In genomic region chr9:136109351-136110081, GRCh38 we compare ENCODE assay signal across 8 cellular contexts. TPM values are rescaled to one million over a fixed set of nuclear protein-coding genes. Genes with fewer than 3 reads are reported as not detected.
DNase-seq lines count a peak whose midpoint lies in the region; TF ChIP-seq lines count a peak whose summit lies in the region.

No MANE protein-coding gene starts in this region.

- H3K4me2 ChIP-seq in H9 (ENCODE audit: insufficient read depth, insufficient read length, low read length), result peak overlapping the region; percentile 35

- DNase-seq in H9 (peak; percentile 90), M059J (ENCODE audit: low read depth) (peak; percentile 88), SHP77 treated with DMSO at 0.1 percent for 48 hours (lab: John Stamatoyannopoulos, UW) (peak; percentile 83), activated gamma-delta T cell (lab: John Stamatoyannopoulos, UW) (peak; percentile 92), foreskin fibroblast (peak; percentile 93 to 97), non-pigmented ciliary epithelial cell (ENCODE audit: low read depth) (peak; percentile 31), substantia nigra (lab: John Stamatoyannopoulos, UW) (peak; percentile 62 to 97 (median 90))

- no peaks in the 10 kb centered on the region for H3K36me3 ChIP-seq in ES-I3 (ENCODE audit: insufficient read depth, low read length)

- no peak overlapping the region for H3T11ph ChIP-seq in H9 (ENCODE audit: low read length)

- no peaks in the 10 kb centered on the region for H3K79me2 ChIP-seq in H9 (ENCODE audit: insufficient read depth, low read length)

- H3K79me1 ChIP-seq in H9 (ENCODE audit: insufficient read depth, low read depth, low read length, poor library complexity, severe bottlenecking), result no peaks in the 10 kb centered on the region

- no peaks in the 10 kb centered on the region for H3K23me2 ChIP-seq in H9 (ENCODE audit: insufficient read length, low read depth, low read length, poor library complexity, severe bottlenecking)

- no peak overlapping the region for H3K23ac ChIP-seq in H9 (ENCODE audit: insufficient read length, low read depth, low read length)

- H3K9me3 ChIP-seq in ES-I3 (ENCODE audit: control insufficient read depth, insufficient read depth, low read length) (no peaks in the 10 kb centered on the region), H9 (ENCODE audit: control insufficient read depth, low read depth, low read length) (no peaks in the 10 kb centered on the region)

- peak overlapping the region; percentile 49 for H3K9ac ChIP-seq in ES-I3 (ENCODE audit: low read depth, low read length)
- H3K9ac ChIP-seq in H9 (ENCODE audit: extremely low read depth, insufficient read length, low read length), result no peak overlapping the region

- peak overlapping the region; percentile 53 to 68 for H3K4me3 Mint-ChIP-seq in H9

- H3K4me1 Mint-ChIP-seq in H9, result peaks cover 40 to 49% of the 10 kb centered on the region in 2 experiments

- H2BK12ac ChIP-seq in H9 (ENCODE audit: insufficient read length, low read depth, low read length), result no peak overlapping the region

- H3K56ac ChIP-seq in H9 (ENCODE audit: insufficient read length, low read depth, low read length), result no peak overlapping the region

- no peak overlapping the region for H3K4ac ChIP-seq in H9 (ENCODE audit: low read depth, low read length)

- no peak overlapping the region for H3K27ac ChIP-seq in H9 (ENCODE audit: insufficient read length, low read depth, low read length)
- H3K27ac ChIP-seq in substantia nigra (ENCODE audit: low read depth, low read length, poor library complexity, severe bottlenecking), result peak overlapping the region; percentile 76

- H4K8ac ChIP-seq in H9 (replicated peaks; ENCODE audit: insufficient read length, low read depth, low read length), result no peak overlapping the region

- H2BK20ac ChIP-seq in H9 (ENCODE audit: low read depth, low read length, poor library complexity, severe bottlenecking), result no peak overlapping the region

- peaks cover 0 to 6% (median 6%) of the 10 kb centered on the region in 3 experiments; a peak in 5 of 7 replicates for H3K36me3 Mint-ChIP-seq in H9 (ENCODE audit: insufficient read depth in 1 of 3, low read depth in 3 of 3)

- peaks cover 35% of the 10 kb centered on the region for H3K4me1 ChIP-seq in ES-I3 (ENCODE audit: insufficient read depth, low read length)
- H3K4me1 ChIP-seq in H9 (ENCODE audit: insufficient read depth, low read length), result peaks cover 1% of the 10 kb centered on the region; the same call in 1 of the 2 replicates

- no peak overlapping the region for H4K5ac ChIP-seq in H9 (ENCODE audit: insufficient read length, low read depth, low read length)

- H3K27ac Mint-ChIP-seq in H9, result peak overlapping the region in 1 of 3 experiments; percentile 95; a peak in 2 of 7 replicates

- no peak overlapping the region for H3K14ac ChIP-seq in H9 (ENCODE audit: insufficient read depth, low read length)

- H4K91ac ChIP-seq in H9 (ENCODE audit: insufficient read length, low read depth, low read length), result no peak overlapping the region

- no peak overlapping the region for H3K18ac ChIP-seq in H9 (ENCODE audit: insufficient read length, low read depth, low read length)

- WGBS in H9 (ENCODE audit: extremely low coverage, insufficient read length, low lambda C conversion rate), result no CpG with 5 or more reads among the region's 48 CpGs

- H2AFZ ChIP-seq in H9 (ENCODE audit: low read length), result no peak overlapping the region

- no peak overlapping the region for H2BK120ac ChIP-seq in H9 (ENCODE audit: low read depth, low read length, poor library complexity, severe bottlenecking)

- H3K27me3 ChIP-seq in H9 (ENCODE audit: insufficient read depth, low read length), result no peaks in the 10 kb centered on the region

- H3K27me3 Mint-ChIP-seq in H9 (ENCODE audit: low read depth), result no peaks in the 10 kb centered on the region

- peak overlapping the region; percentile 31 to 34 for H3K4me3 ChIP-seq in foreskin fibroblast (ENCODE audit: low read depth in 1 of 2, low read length in 2 of 2)

- no peak overlapping the region for H2BK5ac ChIP-seq in H9 (ENCODE audit: insufficient read length, low read length)

- TF ChIP-seq CTCF in H9 (conservative IDR thresholded peaks at IDR 0.05), result no peak
- no peak for TF ChIP-seq CTCF in foreskin fibroblast (IDR thresholded peaks at IDR 0.05; ENCODE audit: low read depth, low read length)

- H3K9me3 Mint-ChIP-seq in H9, result no peaks in the 10 kb centered on the region

- H2BK15ac ChIP-seq in H9 (ENCODE audit: low read depth, low read length), result no peak overlapping the region

- H2AK5ac ChIP-seq in H9 (ENCODE audit: insufficient read length, low read length), result no peak overlapping the region

- no peaks in the 10 kb centered on the region for H4K20me1 ChIP-seq in H9 (ENCODE audit: control insufficient read depth, insufficient read depth, insufficient read length)

RNA-seq across cellular contexts. Expression of gene TMEM250, which starts 9.2 kb away (rescaled TPM):
- 48.1 and 48.3 TPM in 2 replicates for total RNA-seq in H9 (2021)
- total RNA-seq in M059J (2014; rRNA removed; shearing (Covaris generic)), result 23.5 and 36.9 TPM in 2 replicates

RNA-seq across cellular contexts. Expression of gene NACC2, which starts 14.4 kb away (rescaled TPM):
- total RNA-seq in H9 (2021), result 11.5 TPM in 2 replicates
- 4.2 and 9.8 TPM in 2 replicates for total RNA-seq in M059J (2014; rRNA removed; shearing (Covaris generic))

Comparison
In these comparisons a context has a peak if more than half of its experiments do, and no peak if none do; other contexts are left out.
1. DNase-seq: peak in every context shown above with its lines; median percentile 95 in foreskin fibroblast; 92 in activated gamma-delta T cell; 90 in H9; 90 in substantia nigra; 88 in M059J; 83 in SHP77 treated with DMSO at 0.1 percent for 48 hours; 31 in non-pigmented ciliary epithelial cell.